In the genomic region with DNA sequence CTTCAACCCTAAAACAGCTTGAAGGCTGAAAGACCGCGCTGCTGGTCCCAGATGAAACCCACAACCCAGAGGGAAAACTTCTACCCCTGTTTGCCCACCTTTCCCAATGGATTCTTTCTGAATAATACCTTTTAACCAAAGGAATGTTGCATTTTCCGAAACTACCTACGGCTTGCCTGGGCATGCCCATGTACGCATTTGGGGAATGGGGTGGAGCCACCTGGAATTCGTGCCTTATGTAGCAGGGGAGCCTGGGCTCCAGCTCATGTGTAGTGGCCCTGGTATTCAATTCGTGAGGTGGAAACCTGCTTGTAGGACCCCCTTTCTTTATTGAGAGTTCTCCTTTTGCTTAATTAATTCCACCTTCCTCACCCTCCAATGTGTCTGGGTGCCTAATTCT, we compare ENCODE assay signal across 22 cellular contexts.
A peak's percentile ranks its signal among the peaks of the same experiment; 100 is the strongest.
DNase-seq lines count a peak whose midpoint lies in the region; ATAC-seq, FAIRE-seq and TF ChIP-seq lines count a peak whose summit lies in the region.
"Had no signal": no experiment of that assay in that cellular context is flagged by ENCODE, and none has a peak within 500 bp of the region (broad histone marks: within the 10 kb centered on the region; RNA-seq: fewer than 3 reads in every experiment).

No MANE protein-coding gene starts in this region.

- no peak for TF ChIP-seq CTCF in DND-41 (IDR thresholded peaks at IDR 0.05; ENCODE audit: borderline replicate concordance, extremely low read depth, low read length, poor library complexity, severe bottlenecking)
- TF ChIP-seq CTCF in RWPE1 (conservative IDR thresholded peaks at IDR 0.05; ENCODE audit: low read depth): no peak
- TF ChIP-seq CTCF in H1 (IDR thresholded peaks at IDR 0.05; ENCODE audit: control extremely low read depth in 1 of 3, insufficient read depth in 1 of 3, low read depth in 1 of 3, low read length in 3 of 3): no peak
- TF ChIP-seq CTCF in neural progenitor cell (IDR thresholded peaks at IDR 0.05): no peak
- TF ChIP-seq CTCF in nephron progenitor cell (IDR thresholded peaks at IDR 0.05): no peak

- H3K36me3 Mint-ChIP-seq in neural progenitor cell (no peaks in the 10 kb centered on the region), nephron progenitor cell (ENCODE audit: low read depth) (no peaks in the 10 kb centered on the region)

- TF ChIP-seq EP300 in H1 (IDR thresholded peaks at IDR 0.05; ENCODE audit: borderline replicate concordance in 1 of 2, low read depth in 2 of 2, low read length in 2 of 2): no peak

- H3K4me3 ChIP-seq in DND-41 (ENCODE audit: low read depth in 1 of 2, low read length in 2 of 2) (no peak overlapping the region), H1 (ENCODE audit: extremely low read depth in 1 of 4, insufficient read depth in 2 of 4, low read depth in 3 of 4, low read length in 4 of 4) (no peak overlapping the region), neural progenitor cell (no peak overlapping the region)
- H3K4me3 ChIP-seq: SJSA1 had no signal

- POLR2A ChIA-PET in RWPE1 (lab: Yijun Ruan, JAX; ENCODE audit: low non-redundant PET) (no interaction called here), H1 (lab: Charles Lee; ENCODE audit: partially characterized antibody) (no interaction called here)

- H3K36me3 ChIP-seq in DND-41 (ENCODE audit: insufficient read depth, low read length) (no peaks in the 10 kb centered on the region), H1 (ENCODE audit: control insufficient read depth in 2 of 4, insufficient read depth in 4 of 4, low read length in 3 of 4) (no peaks in the 10 kb centered on the region), neural progenitor cell (no peaks in the 10 kb centered on the region)
- H3K36me3 ChIP-seq: SJSA1 had no signal

- H3K79me2 ChIP-seq in DND-41 (ENCODE audit: insufficient read depth, low read length): no peaks in the 10 kb centered on the region
- H3K79me2 ChIP-seq in H1 (ENCODE audit: control insufficient read depth in 1 of 2, insufficient read depth in 2 of 2, low read length in 2 of 2): no peaks in the 10 kb centered on the region
- no peaks in the 10 kb centered on the region for H3K79me2 ChIP-seq in neural progenitor cell (ENCODE audit: low read depth)

- TF ChIP-seq POLR2A in H1 (IDR thresholded peaks at IDR 0.05; ENCODE audit: control extremely low read depth in 1 of 2, low read depth in 2 of 2, low read length in 2 of 2): no peak

- H3K27me3 ChIP-seq in DND-41 (ENCODE audit: insufficient read depth, low read length, poor library complexity): no peaks in the 10 kb centered on the region
- no peaks in the 10 kb centered on the region for H3K27me3 ChIP-seq in H1 (replicated peaks in 1 of 4; ENCODE audit: control insufficient read depth in 3 of 4, extremely low read depth in 1 of 4, insufficient read depth in 3 of 4, low read length in 3 of 4)
- no peaks in the 10 kb centered on the region for H3K27me3 ChIP-seq in neural progenitor cell
- H3K27me3 ChIP-seq: SJSA1 had no signal

- H3F3A ChIP-seq in neural progenitor cell (ENCODE audit: low read depth): peaks cover 11% of the 10 kb centered on the region

- H2BK20ac ChIP-seq in H1 (ENCODE audit: low read length): no peak overlapping the region

- ATAC-seq in DND-41 (ENCODE audit: insufficient read depth, low read depth): no peak
- ATAC-seq in activated CD4-positive, CD25-positive, alpha-beta regulatory T cell treated with anti-CD3 and anti-CD28 coated beads, Interleukin-2, amount 50 U/mL, for 24 hours: no peak
- ATAC-seq: PC-3 had no signal

- no peak overlapping the region for H3K9ac ChIP-seq in DND-41 (ENCODE audit: low read depth, low read length)
- H3K9ac ChIP-seq in H1 (replicated peaks in 1 of 4; ENCODE audit: extremely low read depth in 1 of 4, low read depth in 3 of 4, low read length in 3 of 4): no peak overlapping the region
- no peak overlapping the region for H3K9ac ChIP-seq in neural progenitor cell
- H3K9ac ChIP-seq: KMS-11 had no signal

- no peaks in the 10 kb centered on the region for H3K9me3 Mint-ChIP-seq in neural progenitor cell
- no peaks in the 10 kb centered on the region for H3K9me3 Mint-ChIP-seq in nephron progenitor cell

- CTCF ChIA-PET in RWPE1 (lab: Yijun Ruan, JAX): no interaction called here
- CTCF ChIA-PET in H1 (lab: Charles Lee; ENCODE audit: partially characterized antibody): interaction anchor here (1.1 kb wide), 2 partner anchors 8 to 13 kb away, joined by 3 read pairs; no protein-coding TSS in a partner anchor

- FAIRE-seq in H1 (lab: Jason Lieb, UNC): no peak
- FAIRE-seq: GM19239, H54, HTR-8/SVneo had no signal

- 0 out of 2 replicates have a peak overlapping the region, but pooled peaks have one; percentile 1 for H2AFZ ChIP-seq in DND-41 (ENCODE audit: low read depth, low read length)
- H2AFZ ChIP-seq in H1 (ENCODE audit: low read length): 0 out of 2 replicates have a peak overlapping the region, but pooled peaks have one; percentile 59
- H2AFZ ChIP-seq in neural progenitor cell (replicated peaks): peak overlapping the region; percentile 1

- H2BK5ac ChIP-seq in H1 (ENCODE audit: low read depth, low read length): peak overlapping the region; percentile 18; the same call in 1 of the 2 replicates

- H3K4me3 Mint-ChIP-seq in neural progenitor cell (no peak overlapping the region), nephron progenitor cell (no peak overlapping the region)

- H3K56ac ChIP-seq in H1 (replicated peaks; ENCODE audit: insufficient read length, low read depth, low read length): peak overlapping the region; percentile 73

- H2BK120ac ChIP-seq in H1 (replicated peaks; ENCODE audit: low read depth, low read length): peak overlapping the region; percentile 71

- peak overlapping the region; percentile 30 for H4K5ac ChIP-seq in H1 (ENCODE audit: insufficient read length, low read depth, low read length)

- H3K27me3 Mint-ChIP-seq in neural progenitor cell (ENCODE audit: insufficient read depth, low read depth) (no peaks in the 10 kb centered on the region), nephron progenitor cell (ENCODE audit: low read depth, poor library complexity) (no peaks in the 10 kb centered on the region)

- peaks cover 8% of the 10 kb centered on the region for H3K4me1 Mint-ChIP-seq in neural progenitor cell
- peaks cover 17% of the 10 kb centered on the region for H3K4me1 Mint-ChIP-seq in nephron progenitor cell

- H4K20me1 ChIP-seq in DND-41 (ENCODE audit: insufficient read depth, low read length) (no peaks in the 10 kb centered on the region), H1 (replicated peaks in 1 of 2; ENCODE audit: control insufficient read depth in 1 of 2, insufficient read depth in 2 of 2, low read length in 2 of 2) (no peaks in the 10 kb centered on the region), neural progenitor cell (ENCODE audit: low read depth) (no peaks in the 10 kb centered on the region)

- WGBS in H1 (ENCODE audit: extremely low coverage in 1 of 2, insufficient coverage in 1 of 2, insufficient read length in 1 of 2, insufficient replicate concordance in 2 of 2, low coverage in 1 of 2, low lambda C conversion rate in 2 of 2, missing lambda C conversion rate in 1 of 2), 2 experiments: 86% methylated on average over 7 of the region's 7 CpGs; no CpG with 5 or more reads in 1 of the 2 experiments

- no peak overlapping the region for H2BK15ac ChIP-seq in H1 (ENCODE audit: low read length)

- H4K91ac ChIP-seq in H1 (replicated peaks; ENCODE audit: insufficient read length, low read length): peak overlapping the region; percentile 22

- no peaks in the 10 kb centered on the region for H3K79me1 ChIP-seq in H1 (ENCODE audit: low read depth, low read length)

- H2BK12ac ChIP-seq in H1 (ENCODE audit: low read depth, low read length): no peak overlapping the region

- H3K4me1 ChIP-seq in DND-41 (ENCODE audit: insufficient read depth, low read length) (no peaks in the 10 kb centered on the region), H1 (replicated peaks in 1 of 4; ENCODE audit: control insufficient read depth in 3 of 4, insufficient read depth in 4 of 4, low read length in 3 of 4) (peaks cover 0 to under 1% (median 0%) of the 10 kb centered on the region in 4 experiments; a peak in 1 of 7 replicates), neural progenitor cell (peaks cover 16% of the 10 kb centered on the region)
- H3K4me1 ChIP-seq: SJSA1 had no signal

- DNase-seq in DND-41: no peak
- DNase-seq in RWPE1 (ENCODE audit: low spot score): peak; percentile 9
- no peak for DNase-seq in H1 (ENCODE audit: low read depth in 1 of 2, low spot score in 2 of 2)
- DNase-seq in neural progenitor cell (ENCODE audit: low spot score): no peak
- DNase-seq in DMS153 (lab: John Stamatoyannopoulos, UW): no peak
- DNase-seq in nephron progenitor cell: no peak
- DNase-seq: Calu3, IMR-90, NCI-H1092 treated with DMSO at 0.1 percent for 48 hours, NCI-H1436, NCI-H187, NCI-H446, NCI-H524 treated with DMSO at 0.1 percent for 48 hours, NCI-H774, PC-3, Right ventricle myocardium superior had no signal

- no peak overlapping the region for H3K4ac ChIP-seq in H1 (replicated peaks; ENCODE audit: insufficient read length, low read depth, low read length)

- H3K9me3 ChIP-seq in DND-41 (ENCODE audit: insufficient read depth, low read length, severe bottlenecking) (no peaks in the 10 kb centered on the region), H1 (ENCODE audit: insufficient read depth in 2 of 2, low read depth in 1 of 2, low read length in 1 of 2) (no peaks in the 10 kb centered on the region), neural progenitor cell (ENCODE audit: low read depth) (no peaks in the 10 kb centered on the region)
- H3K9me3 ChIP-seq: SJSA1 had no signal

- no peak overlapping the region for H3K18ac ChIP-seq in H1 (ENCODE audit: extremely low read depth, low read length)

- H3K14ac ChIP-seq in H1 (ENCODE audit: insufficient read length): no peak overlapping the region

- no peak for TF ChIP-seq RAD21 in H1 (IDR thresholded peaks at IDR 0.05 in 1 of 2, conservative IDR thresholded peaks at IDR 0.05 in 1 of 2; ENCODE audit: low read depth in 2 of 2, low read length in 2 of 2)

- H3K27ac Mint-ChIP-seq in neural progenitor cell: no peak overlapping the region
- no peak overlapping the region for H3K27ac Mint-ChIP-seq in nephron progenitor cell

- no peak overlapping the region for H4K8ac ChIP-seq in H1 (ENCODE audit: extremely low read depth, insufficient read depth, low read length)

- H3K23me2 ChIP-seq in H1 (ENCODE audit: low read depth, low read length): no peaks in the 10 kb centered on the region

- H3K27ac ChIP-seq in DND-41 (ENCODE audit: low read length): no peak overlapping the region
- no peak overlapping the region for H3K27ac ChIP-seq in RWPE1
- H3K27ac ChIP-seq in H1 (ENCODE audit: low read depth, low read length): no peak overlapping the region
- H3K27ac ChIP-seq in neural progenitor cell: no peak overlapping the region
- H3K27ac ChIP-seq: KMS-11, SJSA1 had no signal

- no peak overlapping the region for H3K4me2 ChIP-seq in DND-41 (ENCODE audit: insufficient read depth, low read length)
- H3K4me2 ChIP-seq in H1 (ENCODE audit: insufficient read depth in 1 of 2, low read depth in 2 of 2, low read length in 2 of 2): no peak overlapping the region
- H3K4me2 ChIP-seq in neural progenitor cell: no peak overlapping the region
- H3K4me2 ChIP-seq: KMS-11 had no signal

- no peak overlapping the region for H3K23ac ChIP-seq in H1 (ENCODE audit: insufficient read length)

- H2AK5ac ChIP-seq in H1 (ENCODE audit: low read depth, low read length): no peak overlapping the region

TF ChIP-seq in H1, 55 proteins besides CTCF, POLR2A, EP300 and RAD21 (continues in another document):
- TF ChIP-seq CEBPB (IDR thresholded peaks at IDR 0.05; ENCODE audit: low read depth, low read length) (no peak), SP4 (IDR thresholded peaks at IDR 0.05; ENCODE audit: low read length) (no peak)

Comparison
In these comparisons a context has a peak if more than half of its experiments do, and no peak if none do; other contexts are left out.
1. H2AFZ ChIP-seq: peak in every context shown above with its lines; median percentile 59 in H1; 1 in DND-41; 1 in neural progenitor cell.